Comparison of ENCODE assay signal across 1 cellular context in genomic region chr7:54615-55014, GRCh38.
TF ChIP-seq lines count a peak whose summit lies in the region.

No MANE protein-coding gene starts in this region.

TF ChIP-seq in H1, 55 proteins besides CTCF, POLR2A, EP300 and RAD21:
- TF ChIP-seq FOSL1 (IDR thresholded peaks at IDR 0.05; ENCODE audit: insufficient read depth, low read depth, low read length) (no peak), NRF1 (IDR thresholded peaks at IDR 0.05; ENCODE audit: low read depth, low read length) (no peak), SP4 (IDR thresholded peaks at IDR 0.05; ENCODE audit: low read length) (no peak), BACH1 (IDR thresholded peaks at IDR 0.05; ENCODE audit: low read length) (no peak)
- TF ChIP-seq, protein P1, sequence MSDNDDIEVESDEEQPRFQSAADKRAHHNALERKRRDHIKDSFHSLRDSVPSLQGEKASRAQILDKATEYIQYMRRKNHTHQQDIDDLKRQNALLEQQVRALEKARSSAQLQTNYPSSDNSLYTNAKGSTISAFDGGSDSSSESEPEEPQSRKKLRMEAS (IDR thresholded peaks at IDR 0.05), result no peak
